Comparison of ENCODE assay signal across 1 cellular context in genomic region chr22:43289976-43290663, GRCh38.
TF ChIP-seq lines count a peak whose summit lies in the region.

No MANE protein-coding gene starts in this region.

TF ChIP-seq in H1, 55 proteins besides CTCF, POLR2A, EP300 and RAD21 (continued from another document):
- TF ChIP-seq, protein P1, sequence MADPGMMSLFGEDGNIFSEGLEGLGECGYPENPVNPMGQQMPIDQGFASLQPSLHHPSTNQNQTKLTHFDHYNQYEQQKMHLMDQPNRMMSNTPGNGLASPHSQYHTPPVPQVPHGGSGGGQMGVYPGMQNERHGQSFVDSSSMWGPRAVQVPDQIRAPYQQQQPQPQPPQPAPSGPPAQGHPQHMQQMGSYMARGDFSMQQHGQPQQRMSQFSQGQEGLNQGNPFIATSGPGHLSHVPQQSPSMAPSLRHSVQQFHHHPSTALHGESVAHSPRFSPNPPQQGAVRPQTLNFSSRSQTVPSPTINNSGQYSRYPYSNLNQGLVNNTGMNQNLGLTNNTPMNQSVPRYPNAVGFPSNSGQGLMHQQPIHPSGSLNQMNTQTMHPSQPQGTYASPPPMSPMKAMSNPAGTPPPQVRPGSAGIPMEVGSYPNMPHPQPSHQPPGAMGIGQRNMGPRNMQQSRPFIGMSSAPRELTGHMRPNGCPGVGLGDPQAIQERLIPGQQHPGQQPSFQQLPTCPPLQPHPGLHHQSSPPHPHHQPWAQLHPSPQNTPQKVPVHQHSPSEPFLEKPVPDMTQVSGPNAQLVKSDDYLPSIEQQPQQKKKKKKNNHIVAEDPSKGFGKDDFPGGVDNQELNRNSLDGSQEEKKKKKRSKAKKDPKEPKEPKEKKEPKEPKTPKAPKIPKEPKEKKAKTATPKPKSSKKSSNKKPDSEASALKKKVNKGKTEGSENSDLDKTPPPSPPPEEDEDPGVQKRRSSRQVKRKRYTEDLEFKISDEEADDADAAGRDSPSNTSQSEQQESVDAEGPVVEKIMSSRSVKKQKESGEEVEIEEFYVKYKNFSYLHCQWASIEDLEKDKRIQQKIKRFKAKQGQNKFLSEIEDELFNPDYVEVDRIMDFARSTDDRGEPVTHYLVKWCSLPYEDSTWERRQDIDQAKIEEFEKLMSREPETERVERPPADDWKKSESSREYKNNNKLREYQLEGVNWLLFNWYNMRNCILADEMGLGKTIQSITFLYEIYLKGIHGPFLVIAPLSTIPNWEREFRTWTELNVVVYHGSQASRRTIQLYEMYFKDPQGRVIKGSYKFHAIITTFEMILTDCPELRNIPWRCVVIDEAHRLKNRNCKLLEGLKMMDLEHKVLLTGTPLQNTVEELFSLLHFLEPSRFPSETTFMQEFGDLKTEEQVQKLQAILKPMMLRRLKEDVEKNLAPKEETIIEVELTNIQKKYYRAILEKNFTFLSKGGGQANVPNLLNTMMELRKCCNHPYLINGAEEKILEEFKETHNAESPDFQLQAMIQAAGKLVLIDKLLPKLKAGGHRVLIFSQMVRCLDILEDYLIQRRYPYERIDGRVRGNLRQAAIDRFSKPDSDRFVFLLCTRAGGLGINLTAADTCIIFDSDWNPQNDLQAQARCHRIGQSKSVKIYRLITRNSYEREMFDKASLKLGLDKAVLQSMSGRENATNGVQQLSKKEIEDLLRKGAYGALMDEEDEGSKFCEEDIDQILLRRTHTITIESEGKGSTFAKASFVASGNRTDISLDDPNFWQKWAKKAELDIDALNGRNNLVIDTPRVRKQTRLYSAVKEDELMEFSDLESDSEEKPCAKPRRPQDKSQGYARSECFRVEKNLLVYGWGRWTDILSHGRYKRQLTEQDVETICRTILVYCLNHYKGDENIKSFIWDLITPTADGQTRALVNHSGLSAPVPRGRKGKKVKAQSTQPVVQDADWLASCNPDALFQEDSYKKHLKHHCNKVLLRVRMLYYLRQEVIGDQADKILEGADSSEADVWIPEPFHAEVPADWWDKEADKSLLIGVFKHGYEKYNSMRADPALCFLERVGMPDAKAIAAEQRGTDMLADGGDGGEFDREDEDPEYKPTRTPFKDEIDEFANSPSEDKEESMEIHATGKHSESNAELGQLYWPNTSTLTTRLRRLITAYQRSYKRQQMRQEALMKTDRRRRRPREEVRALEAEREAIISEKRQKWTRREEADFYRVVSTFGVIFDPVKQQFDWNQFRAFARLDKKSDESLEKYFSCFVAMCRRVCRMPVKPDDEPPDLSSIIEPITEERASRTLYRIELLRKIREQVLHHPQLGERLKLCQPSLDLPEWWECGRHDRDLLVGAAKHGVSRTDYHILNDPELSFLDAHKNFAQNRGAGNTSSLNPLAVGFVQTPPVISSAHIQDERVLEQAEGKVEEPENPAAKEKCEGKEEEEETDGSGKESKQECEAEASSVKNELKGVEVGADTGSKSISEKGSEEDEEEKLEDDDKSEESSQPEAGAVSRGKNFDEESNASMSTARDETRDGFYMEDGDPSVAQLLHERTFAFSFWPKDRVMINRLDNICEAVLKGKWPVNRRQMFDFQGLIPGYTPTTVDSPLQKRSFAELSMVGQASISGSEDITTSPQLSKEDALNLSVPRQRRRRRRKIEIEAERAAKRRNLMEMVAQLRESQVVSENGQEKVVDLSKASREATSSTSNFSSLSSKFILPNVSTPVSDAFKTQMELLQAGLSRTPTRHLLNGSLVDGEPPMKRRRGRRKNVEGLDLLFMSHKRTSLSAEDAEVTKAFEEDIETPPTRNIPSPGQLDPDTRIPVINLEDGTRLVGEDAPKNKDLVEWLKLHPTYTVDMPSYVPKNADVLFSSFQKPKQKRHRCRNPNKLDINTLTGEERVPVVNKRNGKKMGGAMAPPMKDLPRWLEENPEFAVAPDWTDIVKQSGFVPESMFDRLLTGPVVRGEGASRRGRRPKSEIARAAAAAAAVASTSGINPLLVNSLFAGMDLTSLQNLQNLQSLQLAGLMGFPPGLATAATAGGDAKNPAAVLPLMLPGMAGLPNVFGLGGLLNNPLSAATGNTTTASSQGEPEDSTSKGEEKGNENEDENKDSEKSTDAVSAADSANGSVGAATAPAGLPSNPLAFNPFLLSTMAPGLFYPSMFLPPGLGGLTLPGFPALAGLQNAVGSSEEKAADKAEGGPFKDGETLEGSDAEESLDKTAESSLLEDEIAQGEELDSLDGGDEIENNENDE (IDR thresholded peaks at IDR 0.05; ENCODE audit: insufficient replicate concordance, low read length), result no peak
- TF ChIP-seq HDAC6 (IDR thresholded peaks at IDR 0.05; ENCODE audit: low read depth, low read length) (no peak), CREB1 (IDR thresholded peaks at IDR 0.05) (no peak), TCF12 (IDR thresholded peaks at IDR 0.05; ENCODE audit: low read depth, low read length) (no peak), RNF2 (IDR thresholded peaks at IDR 0.05; ENCODE audit: borderline replicate concordance, low read depth, low read length, missing control alignments, poor library complexity, severe bottlenecking) (no peak)
